Comparison of ENCODE assay signal across 1 cellular context in the genomic region with DNA sequence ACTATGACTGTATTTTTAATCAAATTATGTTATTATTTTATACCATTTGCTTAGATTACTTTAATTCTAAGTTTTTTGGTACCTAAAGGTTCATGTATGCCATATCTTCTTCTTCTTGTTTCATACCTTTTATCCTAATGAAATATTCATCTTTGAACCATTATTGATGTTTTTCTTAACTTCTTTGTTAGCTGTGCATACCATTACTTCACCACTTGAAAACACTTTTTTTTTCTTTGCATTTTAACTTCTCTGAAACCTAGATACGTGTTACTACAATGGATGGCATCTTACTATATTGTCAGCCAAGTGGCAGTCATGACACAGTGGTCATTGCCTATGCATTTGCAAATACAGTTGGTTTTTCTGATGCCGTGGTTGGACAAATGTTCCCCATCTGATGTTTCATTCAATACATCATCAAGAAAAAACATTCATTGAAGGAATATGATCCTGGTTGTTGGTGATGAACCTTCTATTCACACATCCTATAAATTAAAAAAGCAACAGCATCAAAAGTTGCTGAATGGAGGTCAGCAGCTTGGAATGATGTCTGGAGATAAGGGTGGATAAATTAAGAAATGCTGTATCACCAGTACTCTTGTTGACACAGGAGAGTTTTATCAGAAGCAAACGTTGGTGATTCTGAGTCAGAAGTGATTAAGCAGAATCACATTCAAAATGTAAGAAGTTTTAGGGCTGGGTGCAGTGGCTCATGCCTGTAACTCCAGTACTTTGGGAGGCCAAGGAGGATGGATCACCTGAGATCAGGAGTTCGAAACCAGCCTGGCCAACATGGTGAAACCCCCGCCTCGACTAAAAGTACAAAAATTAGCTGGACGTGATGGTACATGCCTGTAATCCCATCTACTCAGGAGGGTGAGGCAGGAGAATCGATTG.
TF ChIP-seq lines count a peak whose summit lies in the region.

No MANE protein-coding gene starts in this region.

TF ChIP-seq in K562, 482 proteins besides CTCF, POLR2A, EP300 and RAD21 (continued from another document and continues in another):
- TF ChIP-seq, protein P1, sequence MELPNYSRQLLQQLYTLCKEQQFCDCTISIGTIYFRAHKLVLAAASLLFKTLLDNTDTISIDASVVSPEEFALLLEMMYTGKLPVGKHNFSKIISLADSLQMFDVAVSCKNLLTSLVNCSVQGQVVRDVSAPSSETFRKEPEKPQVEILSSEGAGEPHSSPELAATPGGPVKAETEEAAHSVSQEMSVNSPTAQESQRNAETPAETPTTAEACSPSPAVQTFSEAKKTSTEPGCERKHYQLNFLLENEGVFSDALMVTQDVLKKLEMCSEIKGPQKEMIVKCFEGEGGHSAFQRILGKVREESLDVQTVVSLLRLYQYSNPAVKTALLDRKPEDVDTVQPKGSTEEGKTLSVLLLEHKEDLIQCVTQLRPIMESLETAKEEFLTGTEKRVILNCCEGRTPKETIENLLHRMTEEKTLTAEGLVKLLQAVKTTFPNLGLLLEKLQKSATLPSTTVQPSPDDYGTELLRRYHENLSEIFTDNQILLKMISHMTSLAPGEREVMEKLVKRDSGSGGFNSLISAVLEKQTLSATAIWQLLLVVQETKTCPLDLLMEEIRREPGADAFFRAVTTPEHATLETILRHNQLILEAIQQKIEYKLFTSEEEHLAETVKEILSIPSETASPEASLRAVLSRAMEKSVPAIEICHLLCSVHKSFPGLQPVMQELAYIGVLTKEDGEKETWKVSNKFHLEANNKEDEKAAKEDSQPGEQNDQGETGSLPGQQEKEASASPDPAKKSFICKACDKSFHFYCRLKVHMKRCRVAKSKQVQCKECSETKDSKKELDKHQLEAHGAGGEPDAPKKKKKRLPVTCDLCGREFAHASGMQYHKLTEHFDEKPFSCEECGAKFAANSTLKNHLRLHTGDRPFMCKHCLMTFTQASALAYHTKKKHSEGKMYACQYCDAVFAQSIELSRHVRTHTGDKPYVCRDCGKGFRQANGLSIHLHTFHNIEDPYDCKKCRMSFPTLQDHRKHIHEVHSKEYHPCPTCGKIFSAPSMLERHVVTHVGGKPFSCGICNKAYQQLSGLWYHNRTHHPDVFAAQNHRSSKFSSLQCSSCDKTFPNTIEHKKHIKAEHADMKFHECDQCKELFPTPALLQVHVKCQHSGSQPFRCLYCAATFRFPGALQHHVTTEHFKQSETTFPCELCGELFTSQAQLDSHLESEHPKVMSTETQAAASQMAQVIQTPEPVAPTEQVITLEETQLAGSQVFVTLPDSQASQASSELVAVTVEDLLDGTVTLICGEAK (IDR thresholded peaks at IDR 0.05): peak; percentile 51
- TF ChIP-seq, protein P1 (CRISPR knock-in tag; IDR thresholded peaks at IDR 0.05): no peak
- TF ChIP-seq NFE2L1 (tag; IDR thresholded peaks at IDR 0.05; ENCODE audit: borderline replicate concordance, low read depth): peak; percentile 15; the same call in 1 of the 2 replicates
- TF ChIP-seq DMBX1 (CRISPR knock-in tag; IDR thresholded peaks at IDR 0.05; ENCODE audit: borderline replicate concordance): peak; percentile 83
- peak; percentile 73 for TF ChIP-seq TRIM28 (IDR thresholded peaks at IDR 0.05)
- no peak for TF ChIP-seq POLR2B (IDR thresholded peaks at IDR 0.05; ENCODE audit: low read depth, partially characterized antibody)
- TF ChIP-seq NRF1 (conservative IDR thresholded peaks at IDR 0.05 in 1 of 2, IDR thresholded peaks at IDR 0.05 in 1 of 2): no peak
- TF ChIP-seq, protein P2, sequence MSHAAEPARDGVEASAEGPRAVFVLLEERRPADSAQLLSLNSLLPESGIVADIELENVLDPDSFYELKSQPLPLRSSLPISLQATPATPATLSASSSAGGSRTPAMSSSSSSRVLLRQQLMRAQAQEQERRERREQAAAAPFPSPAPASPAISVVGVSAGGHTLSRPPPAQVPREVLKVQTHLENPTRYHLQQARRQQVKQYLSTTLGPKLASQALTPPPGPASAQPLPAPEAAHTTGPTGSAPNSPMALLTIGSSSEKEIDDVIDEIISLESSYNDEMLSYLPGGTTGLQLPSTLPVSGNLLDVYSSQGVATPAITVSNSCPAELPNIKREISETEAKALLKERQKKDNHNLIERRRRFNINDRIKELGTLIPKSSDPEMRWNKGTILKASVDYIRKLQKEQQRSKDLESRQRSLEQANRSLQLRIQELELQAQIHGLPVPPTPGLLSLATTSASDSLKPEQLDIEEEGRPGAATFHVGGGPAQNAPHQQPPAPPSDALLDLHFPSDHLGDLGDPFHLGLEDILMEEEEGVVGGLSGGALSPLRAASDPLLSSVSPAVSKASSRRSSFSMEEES (CRISPR knock-in tag; IDR thresholded peaks at IDR 0.05): no peak
- TF ChIP-seq, protein P3, sequence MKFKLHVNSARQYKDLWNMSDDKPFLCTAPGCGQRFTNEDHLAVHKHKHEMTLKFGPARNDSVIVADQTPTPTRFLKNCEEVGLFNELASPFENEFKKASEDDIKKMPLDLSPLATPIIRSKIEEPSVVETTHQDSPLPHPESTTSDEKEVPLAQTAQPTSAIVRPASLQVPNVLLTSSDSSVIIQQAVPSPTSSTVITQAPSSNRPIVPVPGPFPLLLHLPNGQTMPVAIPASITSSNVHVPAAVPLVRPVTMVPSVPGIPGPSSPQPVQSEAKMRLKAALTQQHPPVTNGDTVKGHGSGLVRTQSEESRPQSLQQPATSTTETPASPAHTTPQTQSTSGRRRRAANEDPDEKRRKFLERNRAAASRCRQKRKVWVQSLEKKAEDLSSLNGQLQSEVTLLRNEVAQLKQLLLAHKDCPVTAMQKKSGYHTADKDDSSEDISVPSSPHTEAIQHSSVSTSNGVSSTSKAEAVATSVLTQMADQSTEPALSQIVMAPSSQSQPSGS (CRISPR knock-in tag; IDR thresholded peaks at IDR 0.05): no peak
- no peak for TF ChIP-seq ZNF143 (CRISPR knock-in tag; IDR thresholded peaks at IDR 0.05)
- peak; percentile 14; the same call in 1 of the 2 replicates for TF ChIP-seq ZNF41 (CRISPR knock-in tag; conservative IDR thresholded peaks at IDR 0.05)
- TF ChIP-seq MXI1 (IDR thresholded peaks at IDR 0.05; ENCODE audit: low read depth, low read length): 0 out of 2 replicates have a peak, but pooled peaks have one; percentile 23
- TF ChIP-seq, protein P4, sequence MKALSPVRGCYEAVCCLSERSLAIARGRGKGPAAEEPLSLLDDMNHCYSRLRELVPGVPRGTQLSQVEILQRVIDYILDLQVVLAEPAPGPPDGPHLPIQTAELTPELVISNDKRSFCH (CRISPR knock-in tag; IDR thresholded peaks at IDR 0.05): no peak
- TF ChIP-seq, protein P4 (tag; IDR thresholded peaks at IDR 0.05): 0 out of 2 replicates have a peak, but pooled peaks have one; percentile 44
- TF ChIP-seq, protein P5, sequence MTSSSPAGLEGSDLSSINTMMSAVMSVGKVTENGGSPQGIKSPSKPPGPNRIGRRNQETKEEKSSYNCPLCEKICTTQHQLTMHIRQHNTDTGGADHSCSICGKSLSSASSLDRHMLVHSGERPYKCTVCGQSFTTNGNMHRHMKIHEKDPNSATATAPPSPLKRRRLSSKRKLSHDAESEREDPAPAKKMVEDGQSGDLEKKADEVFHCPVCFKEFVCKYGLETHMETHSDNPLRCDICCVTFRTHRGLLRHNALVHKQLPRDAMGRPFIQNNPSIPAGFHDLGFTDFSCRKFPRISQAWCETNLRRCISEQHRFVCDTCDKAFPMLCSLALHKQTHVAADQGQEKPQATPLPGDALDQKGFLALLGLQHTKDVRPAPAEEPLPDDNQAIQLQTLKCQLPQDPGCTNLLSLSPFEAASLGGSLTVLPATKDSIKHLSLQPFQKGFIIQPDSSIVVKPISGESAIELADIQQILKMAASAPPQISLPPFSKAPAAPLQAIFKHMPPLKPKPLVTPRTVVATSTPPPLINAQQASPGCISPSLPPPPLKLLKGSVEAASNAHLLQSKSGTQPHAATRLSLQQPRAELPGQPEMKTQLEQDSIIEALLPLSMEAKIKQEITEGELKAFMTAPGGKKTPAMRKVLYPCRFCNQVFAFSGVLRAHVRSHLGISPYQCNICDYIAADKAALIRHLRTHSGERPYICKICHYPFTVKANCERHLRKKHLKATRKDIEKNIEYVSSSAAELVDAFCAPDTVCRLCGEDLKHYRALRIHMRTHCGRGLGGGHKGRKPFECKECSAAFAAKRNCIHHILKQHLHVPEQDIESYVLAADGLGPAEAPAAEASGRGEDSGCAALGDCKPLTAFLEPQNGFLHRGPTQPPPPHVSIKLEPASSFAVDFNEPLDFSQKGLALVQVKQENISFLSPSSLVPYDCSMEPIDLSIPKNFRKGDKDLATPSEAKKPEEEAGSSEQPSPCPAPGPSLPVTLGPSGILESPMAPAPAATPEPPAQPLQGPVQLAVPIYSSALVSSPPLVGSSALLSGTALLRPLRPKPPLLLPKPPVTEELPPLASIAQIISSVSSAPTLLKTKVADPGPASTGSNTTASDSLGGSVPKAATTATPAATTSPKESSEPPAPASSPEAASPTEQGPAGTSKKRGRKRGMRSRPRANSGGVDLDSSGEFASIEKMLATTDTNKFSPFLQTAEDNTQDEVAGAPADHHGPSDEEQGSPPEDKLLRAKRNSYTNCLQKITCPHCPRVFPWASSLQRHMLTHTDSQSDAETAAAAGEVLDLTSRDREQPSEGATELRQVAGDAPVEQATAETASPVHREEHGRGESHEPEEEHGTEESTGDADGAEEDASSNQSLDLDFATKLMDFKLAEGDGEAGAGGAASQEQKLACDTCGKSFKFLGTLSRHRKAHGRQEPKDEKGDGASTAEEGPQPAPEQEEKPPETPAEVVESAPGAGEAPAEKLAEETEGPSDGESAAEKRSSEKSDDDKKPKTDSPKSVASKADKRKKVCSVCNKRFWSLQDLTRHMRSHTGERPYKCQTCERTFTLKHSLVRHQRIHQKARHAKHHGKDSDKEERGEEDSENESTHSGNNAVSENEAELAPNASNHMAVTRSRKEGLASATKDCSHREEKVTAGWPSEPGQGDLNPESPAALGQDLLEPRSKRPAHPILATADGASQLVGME (CRISPR knock-in tag; IDR thresholded peaks at IDR 0.05): peak; percentile 67; the same call in 1 of the 2 replicates
- no peak for TF ChIP-seq ZNF146 (CRISPR knock-in tag; IDR thresholded peaks at IDR 0.05; ENCODE audit: unreplicated experiment)
- TF ChIP-seq ZFPM2 (CRISPR knock-in tag; IDR thresholded peaks at IDR 0.05): 0 out of 2 replicates have a peak, but pooled peaks have one; percentile 10
- TF ChIP-seq GTF2E2 (tag; IDR thresholded peaks at IDR 0.05): no peak
- no peak for TF ChIP-seq SRSF1 (IDR thresholded peaks at IDR 0.05; ENCODE audit: low read depth, low read length)
- TF ChIP-seq, protein P6, sequence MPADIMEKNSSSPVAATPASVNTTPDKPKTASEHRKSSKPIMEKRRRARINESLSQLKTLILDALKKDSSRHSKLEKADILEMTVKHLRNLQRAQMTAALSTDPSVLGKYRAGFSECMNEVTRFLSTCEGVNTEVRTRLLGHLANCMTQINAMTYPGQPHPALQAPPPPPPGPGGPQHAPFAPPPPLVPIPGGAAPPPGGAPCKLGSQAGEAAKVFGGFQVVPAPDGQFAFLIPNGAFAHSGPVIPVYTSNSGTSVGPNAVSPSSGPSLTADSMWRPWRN (IDR thresholded peaks at IDR 0.05; ENCODE audit: low read depth): peak; percentile 67; the same call in 1 of the 2 replicates
- TF ChIP-seq NCOR1 (IDR thresholded peaks at IDR 0.05): peak; percentile 98
- TF ChIP-seq, protein P7, sequence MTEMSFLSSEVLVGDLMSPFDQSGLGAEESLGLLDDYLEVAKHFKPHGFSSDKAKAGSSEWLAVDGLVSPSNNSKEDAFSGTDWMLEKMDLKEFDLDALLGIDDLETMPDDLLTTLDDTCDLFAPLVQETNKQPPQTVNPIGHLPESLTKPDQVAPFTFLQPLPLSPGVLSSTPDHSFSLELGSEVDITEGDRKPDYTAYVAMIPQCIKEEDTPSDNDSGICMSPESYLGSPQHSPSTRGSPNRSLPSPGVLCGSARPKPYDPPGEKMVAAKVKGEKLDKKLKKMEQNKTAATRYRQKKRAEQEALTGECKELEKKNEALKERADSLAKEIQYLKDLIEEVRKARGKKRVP (CRISPR knock-in tag; IDR thresholded peaks at IDR 0.05): 0 out of 2 replicates have a peak, but pooled peaks have one; percentile 50
- TF ChIP-seq, protein P8, sequence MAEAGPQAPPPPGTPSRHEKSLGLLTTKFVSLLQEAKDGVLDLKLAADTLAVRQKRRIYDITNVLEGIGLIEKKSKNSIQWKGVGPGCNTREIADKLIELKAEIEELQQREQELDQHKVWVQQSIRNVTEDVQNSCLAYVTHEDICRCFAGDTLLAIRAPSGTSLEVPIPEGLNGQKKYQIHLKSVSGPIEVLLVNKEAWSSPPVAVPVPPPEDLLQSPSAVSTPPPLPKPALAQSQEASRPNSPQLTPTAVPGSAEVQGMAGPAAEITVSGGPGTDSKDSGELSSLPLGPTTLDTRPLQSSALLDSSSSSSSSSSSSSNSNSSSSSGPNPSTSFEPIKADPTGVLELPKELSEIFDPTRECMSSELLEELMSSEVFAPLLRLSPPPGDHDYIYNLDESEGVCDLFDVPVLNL (CRISPR knock-in tag; IDR thresholded peaks at IDR 0.05; ENCODE audit: low read depth): no peak
- peak; percentile 35; the same call in 1 of the 2 replicates for TF ChIP-seq NR2C1 (IDR thresholded peaks at IDR 0.05)
- TF ChIP-seq NR2C1 (tag; IDR thresholded peaks at IDR 0.05): peak; percentile 67
- TF ChIP-seq TAF9B (IDR thresholded peaks at IDR 0.05; ENCODE audit: partially characterized antibody): peak; percentile 77
